Comparison of ENCODE assay signal across 12 cellular contexts in the genomic region with DNA sequence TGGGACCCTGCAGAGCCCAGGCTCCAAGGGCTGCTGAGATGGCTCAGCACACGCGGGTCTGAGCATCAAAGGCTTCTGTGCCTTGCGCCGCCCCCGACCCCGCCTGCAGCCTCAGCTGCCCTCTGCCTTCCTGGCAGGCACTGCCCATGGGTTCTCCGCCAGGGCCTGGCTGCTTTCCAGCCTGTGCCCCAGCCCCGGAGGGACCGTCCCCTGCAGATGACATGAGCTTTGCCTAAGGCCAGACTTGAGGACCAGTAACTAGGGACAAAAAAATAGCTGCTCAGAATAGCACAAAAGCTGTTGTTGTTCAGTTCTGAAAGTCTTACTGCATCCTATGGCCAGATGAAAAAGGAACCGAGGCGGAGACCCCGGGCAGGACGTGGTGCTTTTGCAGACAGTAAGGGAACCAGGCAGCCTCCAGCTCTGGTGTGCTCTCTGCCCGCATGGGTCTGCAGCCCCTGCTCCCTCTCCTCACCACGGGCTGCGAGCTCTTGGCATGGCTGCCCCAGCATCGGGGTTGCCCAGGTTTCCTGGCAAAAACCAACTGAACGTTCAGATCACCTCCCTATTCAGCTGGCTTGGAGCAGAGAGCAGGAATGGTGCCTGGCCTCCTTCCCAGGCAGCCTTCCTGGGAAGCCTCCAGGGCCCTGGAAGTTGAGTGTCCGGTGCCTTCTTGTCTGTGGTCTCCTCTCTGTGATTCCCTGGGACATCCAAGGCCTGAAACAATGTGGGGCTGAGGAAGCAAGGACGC. TPM values are rescaled to one million over a fixed set of nuclear protein-coding genes. Genes with fewer than 3 reads are reported as not detected.
A peak's percentile ranks its signal among the peaks of the same experiment; 100 is the strongest.
DNase-seq lines count a peak whose midpoint lies in the region; ATAC-seq, FAIRE-seq and TF ChIP-seq lines count a peak whose summit lies in the region.
"Had no signal": no experiment of that assay in that cellular context is flagged by ENCODE, and none has a peak within 500 bp of the region (broad histone marks: within the 10 kb centered on the region; RNA-seq: fewer than 3 reads in every experiment).

No MANE protein-coding gene starts in this region.

- peak overlapping the region; percentile 20 for H3K4me2 ChIP-seq in astrocyte (ENCODE audit: low read length)

- no peak for FAIRE-seq in astrocyte (lab: Jason Lieb, UNC)

- no peak overlapping the region for H3K27ac Mint-ChIP-seq in astrocyte (ENCODE audit: unreplicated experiment)

- H3K9me3 Mint-ChIP-seq in astrocyte (ENCODE audit: unreplicated experiment): peaks cover 4% of the 10 kb centered on the region

- intact Hi-C loops in body of pancreas (cut with DNase I): no loop called here

- DNase-seq in NCI-H2029 (lab: John Stamatoyannopoulos, UW) (peak; percentile 5), NCI-H2029 treated with DMSO at 0.1 percent for 48 hours (lab: John Stamatoyannopoulos, UW) (no peak), astrocyte (ENCODE audit: low read depth) (no peak), hypothalamus (lab: John Stamatoyannopoulos, UW) (peak in 48 of 51 donors; percentile 26 to 91 (median 70)), Peyer's patch (no peak), body of pancreas (no peak), NCI-H2227 treated with DMSO at 0.1 percent for 48 hours (lab: John Stamatoyannopoulos, UW) (no peak)
- no peak for DNase-seq in stimulated activated naive CD8-positive, alpha-beta T cell treated with anti-CD3 and anti-CD28 coated beads, Interleukin-15, Interleukin-2, amounts not matched to agents 100 U/mL and 50 U/mL, for 24 hours
- DNase-seq: NCI-H1694 had no signal

- TF ChIP-seq POLR2A in Peyer's patch (IDR thresholded peaks at IDR 0.05) (no peak), body of pancreas (IDR thresholded peaks at IDR 0.05) (no peak)

- H3K36me3 Mint-ChIP-seq in astrocyte (ENCODE audit: low read depth, unreplicated experiment): peaks cover 2% of the 10 kb centered on the region

- H3K27ac ChIP-seq in astrocyte (ENCODE audit: low read depth, low read length) (no peak overlapping the region), Peyer's patch (peak overlapping the region in 1 of 4 donors; percentile 3), body of pancreas (no peak overlapping the region)

- ATAC-seq in stimulated activated naive CD8-positive, alpha-beta T cell treated with anti-CD3 and anti-CD28 coated beads, Interleukin-15, Interleukin-2, amounts not matched to agents 100 U/mL and 50 U/mL, for 24 hours: peak; percentile 59
- no peak for ATAC-seq in body of pancreas

- H3K9me3 ChIP-seq in astrocyte (ENCODE audit: insufficient read depth, low read depth, low read length) (no peaks in the 10 kb centered on the region), Peyer's patch (no peaks in the 10 kb centered on the region), body of pancreas (no peaks in the 10 kb centered on the region)

- H3K4me1 Mint-ChIP-seq in astrocyte (ENCODE audit: low read depth, unreplicated experiment): no peaks in the 10 kb centered on the region

- H3K4me3 ChIP-seq in astrocyte (ENCODE audit: insufficient read depth, low read depth, low read length) (no peak overlapping the region), Peyer's patch (no peak overlapping the region), body of pancreas (no peak overlapping the region)

- no peaks in the 10 kb centered on the region for H3K36me3 ChIP-seq in astrocyte (ENCODE audit: insufficient read depth, low read length)
- no peaks in the 10 kb centered on the region for H3K36me3 ChIP-seq in Peyer's patch
- H3K36me3 ChIP-seq in body of pancreas (replicated peaks in 1 of 2; ENCODE audit: insufficient read depth in 1 of 2, low read depth in 2 of 2): no peaks in the 10 kb centered on the region

- no peaks in the 10 kb centered on the region for H4K20me1 ChIP-seq in astrocyte (ENCODE audit: insufficient read depth, low read length)

- peaks cover 5% of the 10 kb centered on the region for H3K27me3 ChIP-seq in astrocyte (ENCODE audit: insufficient read depth, low read length)
- H3K27me3 ChIP-seq in Peyer's patch: no peaks in the 10 kb centered on the region
- H3K27me3 ChIP-seq in body of pancreas: no peaks in the 10 kb centered on the region

- H3K79me2 ChIP-seq in astrocyte (ENCODE audit: insufficient read depth, low read length): no peaks in the 10 kb centered on the region

- H3K9ac ChIP-seq in astrocyte (ENCODE audit: low read length): no peak overlapping the region

- TF ChIP-seq CTCF in astrocyte (IDR thresholded peaks at IDR 0.05; ENCODE audit: insufficient read depth, low read depth, low read length) (no peak), Peyer's patch (IDR thresholded peaks at IDR 0.05) (no peak), body of pancreas (IDR thresholded peaks at IDR 0.05) (no peak)

- H3K4me1 ChIP-seq in astrocyte (ENCODE audit: insufficient read depth, low read length) (peaks cover 7% of the 10 kb centered on the region), Peyer's patch (peaks cover 0 to 11% (median 6%) of the 10 kb centered on the region in 4 donors), body of pancreas (no peaks in the 10 kb centered on the region)

- peaks cover 37% of the 10 kb centered on the region for H3K27me3 Mint-ChIP-seq in astrocyte (ENCODE audit: low read depth, unreplicated experiment)

- H2AFZ ChIP-seq in astrocyte (ENCODE audit: low read depth, low read length): peak overlapping the region; percentile 62

- H3K4me3 Mint-ChIP-seq in astrocyte (ENCODE audit: unreplicated experiment): no peak overlapping the region

- WGBS in body of pancreas, 2 donors: 71 to 83% methylated on average over 6 to 20 of the region's 20 CpGs

RNA-seq across cellular contexts. Expression of gene CFAP97D2, which starts 12.5 kb away (rescaled TPM):
- total RNA-seq in astrocyte: not detected in 2 replicates
- total RNA-seq in Peyer's patch: not detected
- total RNA-seq in body of pancreas: not detected
- total RNA-seq: A172, Daoy, dermis microvascular lymphatic vessel endothelial cell had no signal

RNA-seq across cellular contexts. Expression of gene RASA3, which starts 34.1 kb away (rescaled TPM):
- 41.1 and 41.4 TPM in 2 replicates for total RNA-seq in astrocyte
- total RNA-seq in Peyer's patch: 10 to 100 TPM in 1 of 4 donors, 1 to 10 TPM in 3; 3.5 to 41.3 (median 6.9) TPM
- 10 to 100 TPM; 10.2 to 19.2 TPM for total RNA-seq in body of pancreas

Comparison
In these comparisons a context has a peak if more than half of its experiments do, and no peak if none do; other contexts are left out.
1. DNase-seq: peak in NCI-H2029 (single experiment) and hypothalamus (48 of 51); none in NCI-H2029 treated with DMSO at 0.1 percent for 48 hours (single experiment), astrocyte (single experiment), stimulated activated naive CD8-positive, alpha-beta T cell treated with anti-CD3 and anti-CD28 coated beads, Interleukin-15, Interleukin-2, amounts not matched to agents 100 U/mL and 50 U/mL, for 24 hours (single experiment), Peyer's patch (0 of 3), body of pancreas (0 of 4) and NCI-H2227 treated with DMSO at 0.1 percent for 48 hours (single experiment).